16 cellular contexts compared by ENCODE assay signal in the genomic region with DNA sequence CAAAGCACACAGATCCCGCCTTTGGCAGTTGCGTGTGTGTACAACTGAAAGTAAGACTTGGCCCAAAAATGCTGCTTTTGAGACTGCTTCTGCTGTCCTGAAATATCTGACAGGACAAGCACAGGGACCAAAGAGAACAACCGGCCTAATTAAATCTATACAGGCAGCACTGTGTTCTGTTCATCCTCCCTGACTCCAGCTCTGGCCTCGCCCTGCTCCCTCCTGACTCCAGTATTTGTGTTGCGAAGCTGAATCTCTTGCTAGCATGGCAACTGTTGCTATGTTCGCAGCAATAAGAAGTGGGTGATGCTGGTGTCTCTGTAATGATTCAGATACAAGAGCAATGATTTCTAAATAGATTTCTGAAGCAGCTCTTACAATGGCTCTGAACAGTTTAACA. TPM values are rescaled to one million over a fixed set of nuclear protein-coding genes. Genes with fewer than 3 reads are reported as not detected.
A peak's percentile ranks its signal among the peaks of the same experiment; 100 is the strongest.
DNase-seq lines count a peak whose midpoint lies in the region; ATAC-seq and TF ChIP-seq lines count a peak whose summit lies in the region.
"Had no signal": no experiment of that assay in that cellular context is flagged by ENCODE, and none has a peak within 500 bp of the region (broad histone marks: within the 10 kb centered on the region; RNA-seq: fewer than 3 reads in every experiment).

No MANE protein-coding gene starts in this region.

- WGBS in endodermal cell (ENCODE audit: insufficient coverage in 1 of 2, insufficient read length in 1 of 2), 2 experiments, result 67 to 84% methylated on average over 2 to 6 of the region's 6 CpGs

- peaks cover 9% of the 10 kb centered on the region for H3K27me3 Mint-ChIP-seq in endodermal cell (ENCODE audit: insufficient read depth)

- peak overlapping the region; percentile 94 for H3K27ac ChIP-seq in endodermal cell (ENCODE audit: low read depth, low read length)
- H3K27ac ChIP-seq: brain microvascular endothelial cell, SK-N-MC, upper lobe of right lung had no signal

- H3K9me3 ChIP-seq in endodermal cell (ENCODE audit: control insufficient read depth, low read length), result no peaks in the 10 kb centered on the region
- H3K9me3 ChIP-seq: upper lobe of right lung had no signal

- H3K4me1 ChIP-seq in endodermal cell (ENCODE audit: control insufficient read depth, insufficient read depth, low read length), result no peaks in the 10 kb centered on the region
- H3K4me1 ChIP-seq: upper lobe of right lung had no signal

- no peak for TF ChIP-seq CTCF in endodermal cell (conservative IDR thresholded peaks at IDR 0.05)

- no peaks in the 10 kb centered on the region for H3K27me3 ChIP-seq in endodermal cell (ENCODE audit: control insufficient read depth, insufficient read depth, low read length, poor library complexity, severe bottlenecking)
- H3K27me3 ChIP-seq: brain microvascular endothelial cell, upper lobe of right lung had no signal

- no peak for ATAC-seq in GM21723 (IDR thresholded peaks at IDR 0.05; ENCODE audit: unreplicated experiment)
- ATAC-seq: activated CD4-positive, alpha-beta T cell treated with anti-CD3 and anti-CD28 coated beads for 36 hours; upper lobe of right lung had no signal

- in situ Hi-C loops in ACHN (cut with HindIII; ENCODE audit: low pct_ligation_motif_present, low pct_unique_long_range_greater_than_20kb, low sequenced_read_pairs), result no loop called here

- H3K4me3 Mint-ChIP-seq in endodermal cell, result no peak overlapping the region
- H3K4me3 Mint-ChIP-seq: activated CD4-positive, alpha-beta T cell treated with anti-CD3 and anti-CD28 coated beads for 36 hours; naive B cell had no signal

- DNase-seq in NCI-H2081 (lab: John Stamatoyannopoulos, UW), result peak; percentile 52 to 78
- DNase-seq in NCI-H2081 treated with DMSO at 0.1 percent for 48 hours (lab: John Stamatoyannopoulos, UW), result no peak
- peak; percentile 97 for DNase-seq in NCI-H748 treated with DMSO at 0.1 percent for 48 hours (lab: John Stamatoyannopoulos, UW)
- DNase-seq in endodermal cell, result no peak
- DNase-seq in occipital lobe (lab: John Stamatoyannopoulos, UW), result peak; percentile 35
- no peak for DNase-seq in ACHN
- DNase-seq in NCI-H2029 treated with DMSO at 0.1 percent for 48 hours (lab: John Stamatoyannopoulos, UW), result no peak
- DNase-seq: activated CD4-positive, alpha-beta T cell treated with anti-CD3 and anti-CD28 coated beads for 36 hours; brain microvascular endothelial cell; KG1; naive B cell; NCI-H524 treated with DMSO at 0.1 percent for 48 hours; upper lobe of right lung had no signal

- H3K9me3 Mint-ChIP-seq in endodermal cell, result no peaks in the 10 kb centered on the region
- H3K9me3 Mint-ChIP-seq: naive B cell had no signal

- no peak overlapping the region for H3K9ac ChIP-seq in endodermal cell (ENCODE audit: extremely low read depth, low read length, poor library complexity, severe bottlenecking)

- H3K4me1 Mint-ChIP-seq in endodermal cell, result peaks cover 18% of the 10 kb centered on the region
- H3K4me1 Mint-ChIP-seq: activated CD4-positive, alpha-beta T cell treated with anti-CD3 and anti-CD28 coated beads for 36 hours had no signal

- no peaks in the 10 kb centered on the region for H3K36me3 Mint-ChIP-seq in endodermal cell (ENCODE audit: low read depth)
- H3K36me3 Mint-ChIP-seq: naive B cell had no signal

- H3K27ac Mint-ChIP-seq in endodermal cell, result no peak overlapping the region
- H3K27ac Mint-ChIP-seq: activated CD4-positive, alpha-beta T cell treated with anti-CD3 and anti-CD28 coated beads for 36 hours had no signal

- no peaks in the 10 kb centered on the region for H3K36me3 ChIP-seq in endodermal cell (ENCODE audit: control insufficient read depth, insufficient read depth, low read length)
- H3K36me3 ChIP-seq: brain microvascular endothelial cell, upper lobe of right lung had no signal

- no peak overlapping the region for H3K4me3 ChIP-seq in endodermal cell (ENCODE audit: low read length)
- H3K4me3 ChIP-seq: SK-N-MC, upper lobe of right lung had no signal

RNA-seq across cellular contexts. Expression of gene LRRC53, which starts 7.3 kb away (rescaled TPM):
- not detected for total RNA-seq in endodermal cell
- 0.14 TPM for polyA plus RNA-seq in endodermal cell (2013, experiment 1 of 2)
- polyA plus RNA-seq in endodermal cell (2013, experiment 2 of 2), result 0.08 TPM
- not detected for total RNA-seq in occipital lobe
- total RNA-seq: A172; activated CD4-positive, alpha-beta T cell treated with anti-CD3 and anti-CD28 coated beads for 36 hours; upper lobe of right lung had no signal

Comparison
In these comparisons a context has a peak if more than half of its experiments do, and no peak if none do; other contexts are left out.
1. DNase-seq: peak in NCI-H2081 (2 of 2), NCI-H748 treated with DMSO at 0.1 percent for 48 hours (single experiment) and occipital lobe (single experiment); none in NCI-H2081 treated with DMSO at 0.1 percent for 48 hours (single experiment), endodermal cell (single experiment), ACHN (single experiment) and NCI-H2029 treated with DMSO at 0.1 percent for 48 hours (single experiment).